ENCODE assay signal across 22 cellular contexts in genomic region chr2:42558827-42559226, GRCh38. TPM values are rescaled to one million over a fixed set of nuclear protein-coding genes. Genes with fewer than 3 reads are reported as not detected.
DNase-seq lines count a peak whose midpoint lies in the region; ATAC-seq, FAIRE-seq and TF ChIP-seq lines count a peak whose summit lies in the region.
"Had no signal": no experiment of that assay in that cellular context is flagged by ENCODE, and none has a peak within 500 bp of the region (broad histone marks: within the 10 kb centered on the region; RNA-seq: fewer than 3 reads in every experiment).

No MANE protein-coding gene starts in this region.

- H3K4me1 ChIP-seq in endodermal cell (ENCODE audit: control insufficient read depth, insufficient read depth, low read length) (no peaks in the 10 kb centered on the region), mucosa of descending colon (ENCODE audit: low read depth) (peaks cover 23% of the 10 kb centered on the region)
- H3K4me1 ChIP-seq: adrenal gland, HAP-1, tibial nerve had no signal

- no peak overlapping the region for H3K27ac Mint-ChIP-seq in Calu3 (ENCODE audit: unreplicated experiment)
- peak overlapping the region; percentile 52 for H3K27ac Mint-ChIP-seq in endodermal cell
- H3K27ac Mint-ChIP-seq: CD8-positive, alpha-beta T cell; stimulated activated naive CD8-positive, alpha-beta T cell treated with anti-CD3 and anti-CD28 coated beads, Interleukin-15, Interleukin-2, amounts not matched to agents 100 ng/mL and 50 ng/mL, for 24 hours had no signal

- ATAC-seq in mucosa of descending colon = peak; percentile 94
- ATAC-seq: CD8-positive, alpha-beta T cell; naive thymus-derived CD4-positive, alpha-beta T cell; pancreas had no signal

- H3K9me3 ChIP-seq in endodermal cell (ENCODE audit: control insufficient read depth, low read length) (no peaks in the 10 kb centered on the region), mucosa of descending colon (no peaks in the 10 kb centered on the region)
- H3K9me3 ChIP-seq: adrenal gland, HAP-1, pancreas, tibial nerve had no signal

- intact Hi-C loops in Calu3 (cut with micrococcal nuclease; ENCODE audit: unreplicated experiment) = no loop called here
- intact Hi-C loops in mucosa of descending colon (cut with DNase I, micrococcal nuclease) = no loop called here

- no peaks in the 10 kb centered on the region for H3K36me3 ChIP-seq in endodermal cell (ENCODE audit: control insufficient read depth, insufficient read depth, low read length)
- no peaks in the 10 kb centered on the region for H3K36me3 ChIP-seq in mucosa of descending colon (ENCODE audit: low read depth)
- H3K36me3 ChIP-seq: adrenal gland, cardiac muscle cell, HAP-1, pancreas, tibial nerve had no signal

- DNase-seq in Calu3 (peak; percentile 41), LoVo (ENCODE audit: low spot score) (peak; percentile 76), endodermal cell (peak; percentile 57), mucosa of descending colon (peak; percentile 59 to 86 (median 73)), NCI-H82 treated with DMSO at 0.1 percent for 48 hours (lab: John Stamatoyannopoulos, UW; ENCODE audit: unreplicated experiment) (no peak), H54 (ENCODE audit: insufficient read length, low spot score) (no peak), activated T-cell treated with anti-CD3 and anti-CD28 coated beads for 4 hours (no peak), GM12891 (ENCODE audit: insufficient read length, low spot score) (no peak)
- DNase-seq: activated gamma-delta T cell treated with Interleukin-2 at 50 U/mL for 16 hours; adrenal gland; CD8-positive, alpha-beta T cell; dermis blood vessel endothelial cell; naive thymus-derived CD4-positive, alpha-beta T cell; NCI-H524 treated with DMSO at 0.1 percent for 48 hours; pancreas; SHP77; T-helper 1 cell had no signal

- no TSS peak for BruUV-seq in Calu3 (replicated peaks; lab: Mats Ljungman, UMichigan)

- H3K4me3 ChIP-seq in endodermal cell (ENCODE audit: low read length) = no peak overlapping the region
- no peak overlapping the region for H3K4me3 ChIP-seq in mucosa of descending colon
- H3K4me3 ChIP-seq: adrenal gland, cardiac muscle cell, HAP-1, pancreas, tibial nerve had no signal

- TF ChIP-seq POLR2A in H54 (IDR thresholded peaks at IDR 0.05; ENCODE audit: low read depth, low read length) (no peak), GM12891 (IDR thresholded peaks at IDR 0.05; ENCODE audit: low read depth, low read length) (no peak)

- no peak overlapping the region for H3K27ac ChIP-seq in endodermal cell (ENCODE audit: low read depth, low read length)
- H3K27ac ChIP-seq: adrenal gland, cardiac muscle cell, pancreas, tibial nerve had no signal

- FAIRE-seq in H54 (lab: Jason Lieb, UNC) (no peak), GM12891 (lab: Jason Lieb, UNC) (no peak)
- FAIRE-seq: endothelial cell of umbilical vein, pancreas had no signal

- H3K4me1 Mint-ChIP-seq in Calu3 (ENCODE audit: low read depth, unreplicated experiment) (peaks cover 33% of the 10 kb centered on the region), endodermal cell (peaks cover 26% of the 10 kb centered on the region)

- H3K9ac ChIP-seq in endodermal cell (ENCODE audit: extremely low read depth, low read length, poor library complexity, severe bottlenecking) = no peak overlapping the region

- H3K27me3 ChIP-seq in endodermal cell (ENCODE audit: control insufficient read depth, insufficient read depth, low read length, poor library complexity, severe bottlenecking) = no peaks in the 10 kb centered on the region
- H3K27me3 ChIP-seq: adrenal gland, cardiac muscle cell, pancreas, tibial nerve had no signal

- H3K36me3 Mint-ChIP-seq in Calu3 (ENCODE audit: insufficient read depth, unreplicated experiment) = peaks cover 19% of the 10 kb centered on the region
- H3K36me3 Mint-ChIP-seq in endodermal cell (ENCODE audit: low read depth) = no peaks in the 10 kb centered on the region
- H3K36me3 Mint-ChIP-seq: CD8-positive, alpha-beta T cell had no signal

- CTCF ChIA-PET in Calu3 (lab: Charles Lee) = interaction anchor here (0.7 kb wide), 2 partner anchors 368 to 467 kb away, joined by 3 read pairs; no protein-coding TSS in a partner anchor

- H3K27me3 Mint-ChIP-seq in Calu3 (ENCODE audit: unreplicated experiment) (no peaks in the 10 kb centered on the region), endodermal cell (ENCODE audit: insufficient read depth) (no peaks in the 10 kb centered on the region)
- H3K27me3 Mint-ChIP-seq: stimulated activated naive CD8-positive, alpha-beta T cell treated with anti-CD3 and anti-CD28 coated beads, Interleukin-15, Interleukin-2, amounts not matched to agents 100 ng/mL and 50 ng/mL, for 24 hours had no signal

- WGBS in endodermal cell (ENCODE audit: insufficient coverage in 1 of 2, insufficient read length in 1 of 2), 2 experiments = 88 to 100% methylated on average over 2 to 3 of the region's 3 CpGs

- no peak for TF ChIP-seq CTCF in Calu3 (IDR thresholded peaks at IDR 0.05; ENCODE audit: unreplicated experiment)
- peak; percentile 45 for TF ChIP-seq CTCF in endodermal cell (conservative IDR thresholded peaks at IDR 0.05)
- no peak for TF ChIP-seq CTCF in mucosa of descending colon (IDR thresholded peaks at IDR 0.05)

- H3K9me3 Mint-ChIP-seq in Calu3 (ENCODE audit: low read depth, unreplicated experiment) = peaks cover 2% of the 10 kb centered on the region
- no peaks in the 10 kb centered on the region for H3K9me3 Mint-ChIP-seq in endodermal cell
- H3K9me3 Mint-ChIP-seq: CD8-positive, alpha-beta T cell; stimulated activated naive CD8-positive, alpha-beta T cell treated with anti-CD3 and anti-CD28 coated beads, Interleukin-15, Interleukin-2, amounts not matched to agents 100 ng/mL and 50 ng/mL, for 24 hours had no signal

- no peak overlapping the region for H3K4me3 Mint-ChIP-seq in Calu3 (ENCODE audit: low read depth, unreplicated experiment)
- no peak overlapping the region for H3K4me3 Mint-ChIP-seq in endodermal cell
- H3K4me3 Mint-ChIP-seq: CD8-positive, alpha-beta T cell; naive thymus-derived CD4-positive, alpha-beta T cell; stimulated activated naive CD8-positive, alpha-beta T cell treated with anti-CD3 and anti-CD28 coated beads, Interleukin-15, Interleukin-2, amounts not matched to agents 100 ng/mL and 50 ng/mL, for 24 hours had no signal

TF ChIP-seq in GM12891, 5 proteins besides CTCF, POLR2A, EP300 and RAD21:
- TF ChIP-seq POLR2AphosphoS5 (IDR thresholded peaks at IDR 0.05; ENCODE audit: low read depth, low read length) (no peak), TAF1 (IDR thresholded peaks at IDR 0.05; ENCODE audit: low read depth, low read length) (no peak), SPI1 (IDR thresholded peaks at IDR 0.05; ENCODE audit: low read depth, low read length) (no peak)

RNA-seq across cellular contexts. Expression of gene MTA3, which starts 9.6 kb away (rescaled TPM):
- total RNA-seq in Calu3 (2022) (45.2 and 46.5 TPM in 2 replicates), endodermal cell (100 to 1,000 TPM; 138 to 154 TPM), mucosa of descending colon (10 to 100 TPM; 44.8 to 58.9 (median 52.8) TPM)
- polyA plus RNA-seq in endodermal cell (2013, experiment 1 of 2) = 77.1 TPM
- 69.4 TPM for polyA plus RNA-seq in endodermal cell (2013, experiment 2 of 2)
- polyA plus RNA-seq in GM12891 (2012; ENCODE audit: low read depth, missing spikeins) = 34.3 TPM

Comparison
In these comparisons a context has a peak if more than half of its experiments do, and no peak if none do; other contexts are left out.
1. DNase-seq: peak in Calu3 (single experiment), LoVo (single experiment), endodermal cell (single experiment) and mucosa of descending colon (3 of 3); none in NCI-H82 treated with DMSO at 0.1 percent for 48 hours (single experiment), H54 (single experiment), activated T-cell treated with anti-CD3 and anti-CD28 coated beads for 4 hours (single experiment) and GM12891 (single experiment).